ENCODE assay signal across 8 cellular contexts in the genomic region with DNA sequence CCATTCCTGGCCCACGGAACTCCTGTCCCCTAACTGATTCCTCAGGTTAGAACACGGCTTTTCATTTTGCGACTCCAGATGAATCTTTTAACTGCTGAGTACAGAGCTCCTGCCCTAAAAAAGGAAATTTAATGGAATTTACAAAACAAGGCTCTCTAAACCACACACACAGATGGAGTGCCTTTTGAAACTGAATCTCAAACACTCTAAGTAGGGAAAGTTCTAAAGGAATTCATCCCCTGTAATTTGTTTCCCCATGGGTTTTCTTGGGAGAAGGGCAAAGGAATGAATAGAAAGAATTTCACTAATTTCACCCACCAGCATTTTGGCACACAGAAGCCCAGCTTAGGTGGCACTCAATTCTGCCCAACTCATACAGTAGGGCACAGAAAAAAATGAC.
A peak's percentile ranks its signal among the peaks of the same experiment; 100 is the strongest.
DNase-seq lines count a peak whose midpoint lies in the region; ATAC-seq and TF ChIP-seq lines count a peak whose summit lies in the region.

No MANE protein-coding gene starts in this region.

- peak overlapping the region; percentile 52 for H3K27ac ChIP-seq in CD4-positive, CD25-positive, alpha-beta regulatory T cell (ENCODE audit: insufficient read depth, low read length, poor library complexity, severe bottlenecking)
- H3K27ac ChIP-seq in Peyer's patch (peak overlapping the region; percentile 51 to 74 (median 68)), endodermal cell (ENCODE audit: low read depth, low read length) (peak overlapping the region; percentile 72), parathyroid adenoma (peak overlapping the region; percentile 29)

- peak overlapping the region; percentile 89 to 93 (median 89) for H3K27ac Mint-ChIP-seq in CD4-positive, CD25-positive, alpha-beta regulatory T cell
- peak overlapping the region; percentile 97 for H3K27ac Mint-ChIP-seq in endodermal cell

- 20 to 55% methylated on average over 2 to 3 of the region's 3 CpGs for WGBS in endodermal cell (ENCODE audit: insufficient coverage in 1 of 2, insufficient read length in 1 of 2), 2 experiments

- no peaks in the 10 kb centered on the region for H3K9me3 Mint-ChIP-seq in CD4-positive, CD25-positive, alpha-beta regulatory T cell
- no peaks in the 10 kb centered on the region for H3K9me3 Mint-ChIP-seq in endodermal cell

- no peaks in the 10 kb centered on the region for H3K27me3 ChIP-seq in CD4-positive, CD25-positive, alpha-beta regulatory T cell (ENCODE audit: control insufficient read depth, insufficient read depth, low read length)
- H3K27me3 ChIP-seq in Peyer's patch (no peaks in the 10 kb centered on the region), endodermal cell (ENCODE audit: control insufficient read depth, insufficient read depth, low read length, poor library complexity, severe bottlenecking) (no peaks in the 10 kb centered on the region), parathyroid adenoma (ENCODE audit: control insufficient read depth, insufficient read depth, low read length) (no peaks in the 10 kb centered on the region)

- peak overlapping the region in 1 of 4 donors; percentile 50 for H3K4me3 Mint-ChIP-seq in CD4-positive, CD25-positive, alpha-beta regulatory T cell
- no peak overlapping the region for H3K4me3 Mint-ChIP-seq in endodermal cell

- H3K27me3 Mint-ChIP-seq in CD4-positive, CD25-positive, alpha-beta regulatory T cell = no peaks in the 10 kb centered on the region
- no peaks in the 10 kb centered on the region for H3K27me3 Mint-ChIP-seq in endodermal cell (ENCODE audit: insufficient read depth)

- H3K9ac ChIP-seq in endodermal cell (ENCODE audit: extremely low read depth, low read length, poor library complexity, severe bottlenecking) = no peak overlapping the region
- no peak overlapping the region for H3K9ac ChIP-seq in parathyroid adenoma

- peaks cover 36% of the 10 kb centered on the region for H3K36me3 ChIP-seq in CD4-positive, CD25-positive, alpha-beta regulatory T cell (ENCODE audit: control insufficient read depth, insufficient read depth, low read length)
- peaks cover 0 to 15% (median 2%) of the 10 kb centered on the region in 3 donors for H3K36me3 ChIP-seq in Peyer's patch
- H3K36me3 ChIP-seq in endodermal cell (ENCODE audit: control insufficient read depth, insufficient read depth, low read length) = peaks cover 81% of the 10 kb centered on the region
- no peaks in the 10 kb centered on the region for H3K36me3 ChIP-seq in parathyroid adenoma (ENCODE audit: control insufficient read depth, insufficient read depth, low read length)

- H3K36me3 Mint-ChIP-seq in CD4-positive, CD25-positive, alpha-beta regulatory T cell = peaks cover 58% of the 10 kb centered on the region
- H3K36me3 Mint-ChIP-seq in endodermal cell (ENCODE audit: low read depth) = peaks cover 66% of the 10 kb centered on the region

- TF ChIP-seq POLR2A in Peyer's patch (IDR thresholded peaks at IDR 0.05) = no peak

- no peaks in the 10 kb centered on the region for H3K79me2 ChIP-seq in parathyroid adenoma

- no peak for TF ChIP-seq CTCF in Peyer's patch (IDR thresholded peaks at IDR 0.05)
- no peak for TF ChIP-seq CTCF in endodermal cell (conservative IDR thresholded peaks at IDR 0.05)
- no peak for TF ChIP-seq CTCF in parathyroid adenoma (IDR thresholded peaks at IDR 0.05)

- DNase-seq in CD4-positive, CD25-positive, alpha-beta regulatory T cell = no peak
- DNase-seq in Peyer's patch (no peak), endodermal cell (no peak), SK-N-DZ (ENCODE audit: low spot score) (no peak), glomerular visceral epithelial cell (ENCODE audit: extremely low spot score) (no peak), AG20443 (ENCODE audit: low spot score) (no peak), retina (no peak)

- H3K4me1 ChIP-seq in CD4-positive, CD25-positive, alpha-beta regulatory T cell (ENCODE audit: control insufficient read depth, insufficient read depth, low read length, poor library complexity, severe bottlenecking) = peaks cover 43% of the 10 kb centered on the region
- H3K4me1 ChIP-seq in Peyer's patch = no peaks in the 10 kb centered on the region
- H3K4me1 ChIP-seq in endodermal cell (ENCODE audit: control insufficient read depth, insufficient read depth, low read length) = peaks cover 7% of the 10 kb centered on the region
- no peaks in the 10 kb centered on the region for H3K4me1 ChIP-seq in parathyroid adenoma

- no peak overlapping the region for H2AFZ ChIP-seq in parathyroid adenoma

- no peaks in the 10 kb centered on the region for H3K9me3 ChIP-seq in CD4-positive, CD25-positive, alpha-beta regulatory T cell (ENCODE audit: control insufficient read depth in 2 of 2, low read length in 2 of 2)
- no peaks in the 10 kb centered on the region for H3K9me3 ChIP-seq in Peyer's patch
- H3K9me3 ChIP-seq in endodermal cell (ENCODE audit: control insufficient read depth, low read length) = no peaks in the 10 kb centered on the region
- no peaks in the 10 kb centered on the region for H3K9me3 ChIP-seq in parathyroid adenoma (ENCODE audit: control insufficient read depth, low read length)

- H3K4me1 Mint-ChIP-seq in CD4-positive, CD25-positive, alpha-beta regulatory T cell = peaks cover 13 to 71% (median 41%) of the 10 kb centered on the region in 4 donors
- H3K4me1 Mint-ChIP-seq in endodermal cell = peaks cover 43% of the 10 kb centered on the region

- H3K4me3 ChIP-seq in CD4-positive, CD25-positive, alpha-beta regulatory T cell (ENCODE audit: low read depth, low read length) = no peak overlapping the region
- H3K4me3 ChIP-seq in Peyer's patch = no peak overlapping the region
- H3K4me3 ChIP-seq in endodermal cell (ENCODE audit: low read length) = no peak overlapping the region
- H3K4me3 ChIP-seq in parathyroid adenoma (ENCODE audit: low read depth, low read length) = no peak overlapping the region

- ATAC-seq in CD4-positive, CD25-positive, alpha-beta regulatory T cell (ENCODE audit: low read depth in 2 of 2) = no peak

- H3K4me2 ChIP-seq in parathyroid adenoma (ENCODE audit: low read length) = no peak overlapping the region
